Comparison of ENCODE assay signal across 23 cellular contexts in genomic region chr17:60284709-60285108, GRCh38.
DNase-seq lines count a peak whose midpoint lies in the region; ATAC-seq and TF ChIP-seq lines count a peak whose summit lies in the region.
"Had no signal": no experiment of that assay in that cellular context is flagged by ENCODE, and none has a peak within 500 bp of the region (broad histone marks: within the 10 kb centered on the region; RNA-seq: fewer than 3 reads in every experiment).

No MANE protein-coding gene starts in this region.

- H3K4me1 ChIP-seq in OCI-LY3 (ENCODE audit: low read length): peaks cover 10% of the 10 kb centered on the region

- POLR2A ChIA-PET in CD4-positive, alpha-beta T cell (lab: Charles Lee): no interaction called here

- CTCF ChIA-PET in CD4-positive, alpha-beta T cell (lab: Charles Lee): no interaction called here

- H3K27me3 Mint-ChIP-seq in activated naive CD8-positive, alpha-beta T cell treated with anti-CD3 and anti-CD28 coated beads, Interleukin-2, amount 50 U/mL, for 24 hours: no peaks in the 10 kb centered on the region
- H3K27me3 Mint-ChIP-seq in activated naive CD8-positive, alpha-beta T cell treated with anti-CD3 and anti-CD28 coated beads for 36 hours: no peaks in the 10 kb centered on the region
- no peaks in the 10 kb centered on the region for H3K27me3 Mint-ChIP-seq in dendritic cell treated with granulocyte-macrophage colony-stimulating factor and Interleukin-4, amounts not matched to agents 40 ng/mL and 50 ng/mL, for 4 days
- H3K27me3 Mint-ChIP-seq in chondrocyte (ENCODE audit: low read depth) (no peaks in the 10 kb centered on the region), osteocyte (ENCODE audit: unreplicated experiment) (no peaks in the 10 kb centered on the region)
- no peaks in the 10 kb centered on the region for H3K27me3 Mint-ChIP-seq in CD4-positive, alpha-beta T cell
- H3K27me3 Mint-ChIP-seq: CD4-positive, alpha-beta memory T cell had no signal

- H2AFZ ChIP-seq in OCI-LY3 (ENCODE audit: low read depth, low read length): no peak overlapping the region

- H4K20me1 ChIP-seq in OCI-LY3 (ENCODE audit: insufficient read depth, low read length): no peaks in the 10 kb centered on the region

- no peak overlapping the region for H3K27ac ChIP-seq in OCI-LY3 (ENCODE audit: low read length)
- no peak overlapping the region for H3K27ac ChIP-seq in CD4-positive, alpha-beta T cell (ENCODE audit: low read depth, low read length)
- H3K27ac ChIP-seq: BLaER1 treated with 17β-estradiol and CSF1 and Interleukin-3, amounts not matched to agents 10 nM and 100 nM had no signal

- no peak for TF ChIP-seq CTCF in OCI-LY3 (IDR thresholded peaks at IDR 0.05; ENCODE audit: low read depth, low read length)
- no peak for TF ChIP-seq CTCF in chondrocyte (IDR thresholded peaks at IDR 0.05)
- TF ChIP-seq CTCF in CD4-positive, alpha-beta T cell (IDR thresholded peaks at IDR 0.05): no peak
- no peak for TF ChIP-seq CTCF in osteocyte (IDR thresholded peaks at IDR 0.05)

- intact Hi-C loops in dendritic cell treated with granulocyte-macrophage colony-stimulating factor and Interleukin-4, amounts not matched to agents 40 ng/mL and 50 ng/mL, for 4 days (cut with micrococcal nuclease): no loop called here
- intact Hi-C loops in CD4-positive, alpha-beta T cell (cut with DNase I, micrococcal nuclease): no loop called here

- H3K36me3 Mint-ChIP-seq in activated naive CD8-positive, alpha-beta T cell treated with anti-CD3 and anti-CD28 coated beads, Interleukin-2, amount 50 U/mL, for 24 hours (ENCODE audit: low read depth): peaks cover 11% of the 10 kb centered on the region
- H3K36me3 Mint-ChIP-seq in activated naive CD8-positive, alpha-beta T cell treated with anti-CD3 and anti-CD28 coated beads for 36 hours: peaks cover 8% of the 10 kb centered on the region
- peaks cover 63% of the 10 kb centered on the region for H3K36me3 Mint-ChIP-seq in dendritic cell treated with granulocyte-macrophage colony-stimulating factor and Interleukin-4, amounts not matched to agents 40 ng/mL and 50 ng/mL, for 4 days (ENCODE audit: low read depth)
- H3K36me3 Mint-ChIP-seq in chondrocyte (ENCODE audit: low read depth) (peaks cover 13% of the 10 kb centered on the region), osteocyte (ENCODE audit: unreplicated experiment) (peaks cover 28% of the 10 kb centered on the region)
- H3K36me3 Mint-ChIP-seq in CD4-positive, alpha-beta T cell (ENCODE audit: low read depth): peaks cover 50% of the 10 kb centered on the region

- peak overlapping the region; percentile 32 for H3K4me2 ChIP-seq in OCI-LY3 (ENCODE audit: low read length)
- H3K4me2 ChIP-seq: BLaER1 treated with 17β-estradiol and CSF1 and Interleukin-3, amounts not matched to agents 10 nM and 100 nM; SK-N-SH had no signal

- H3K4me3 Mint-ChIP-seq in activated naive CD8-positive, alpha-beta T cell treated with anti-CD3 and anti-CD28 coated beads, Interleukin-2, amount 50 U/mL, for 24 hours: no peak overlapping the region
- H3K4me3 Mint-ChIP-seq in activated naive CD8-positive, alpha-beta T cell treated with anti-CD3 and anti-CD28 coated beads for 36 hours: no peak overlapping the region
- H3K4me3 Mint-ChIP-seq in dendritic cell treated with granulocyte-macrophage colony-stimulating factor and Interleukin-4, amounts not matched to agents 40 ng/mL and 50 ng/mL, for 4 days: no peak overlapping the region
- H3K4me3 Mint-ChIP-seq in chondrocyte (ENCODE audit: unreplicated experiment): no peak overlapping the region
- no peak overlapping the region for H3K4me3 Mint-ChIP-seq in CD4-positive, alpha-beta T cell
- H3K4me3 Mint-ChIP-seq in osteocyte (ENCODE audit: unreplicated experiment): no peak overlapping the region
- H3K4me3 Mint-ChIP-seq: CD4-positive, alpha-beta memory T cell had no signal

- no peaks in the 10 kb centered on the region for H3K9me3 Mint-ChIP-seq in activated naive CD8-positive, alpha-beta T cell treated with anti-CD3 and anti-CD28 coated beads, Interleukin-2, amount 50 U/mL, for 24 hours
- H3K9me3 Mint-ChIP-seq in activated naive CD8-positive, alpha-beta T cell treated with anti-CD3 and anti-CD28 coated beads for 36 hours: no peaks in the 10 kb centered on the region
- H3K9me3 Mint-ChIP-seq in dendritic cell treated with granulocyte-macrophage colony-stimulating factor and Interleukin-4, amounts not matched to agents 40 ng/mL and 50 ng/mL, for 4 days: no peaks in the 10 kb centered on the region
- no peaks in the 10 kb centered on the region for H3K9me3 Mint-ChIP-seq in chondrocyte (ENCODE audit: low read depth)
- no peaks in the 10 kb centered on the region for H3K9me3 Mint-ChIP-seq in CD4-positive, alpha-beta T cell
- no peaks in the 10 kb centered on the region for H3K9me3 Mint-ChIP-seq in osteocyte (ENCODE audit: unreplicated experiment)
- H3K9me3 Mint-ChIP-seq: CD4-positive, alpha-beta memory T cell had no signal

- no peak for ATAC-seq in activated naive CD8-positive, alpha-beta T cell treated with anti-CD3 and anti-CD28 coated beads, Interleukin-2, amount 50 U/mL, for 24 hours
- ATAC-seq in CD4-positive, alpha-beta T cell (ENCODE audit: poor library complexity): no peak
- ATAC-seq: HCT116, PC-3 had no signal

- H3K36me3 ChIP-seq in OCI-LY3 (replicated peaks; ENCODE audit: low read depth, low read length): peaks cover 7% of the 10 kb centered on the region

- no peak overlapping the region for H3K4me3 ChIP-seq in OCI-LY3 (ENCODE audit: low read length)
- H3K4me3 ChIP-seq: BLaER1 treated with 17β-estradiol and CSF1 and Interleukin-3, amounts not matched to agents 10 nM and 100 nM had no signal

- no peak overlapping the region for H3K9ac ChIP-seq in OCI-LY3 (ENCODE audit: low read length)
- H3K9ac ChIP-seq: BLaER1 treated with 17β-estradiol and CSF1 and Interleukin-3, amounts not matched to agents 10 nM and 100 nM; SK-N-SH had no signal

- no peaks in the 10 kb centered on the region for H3K4me1 Mint-ChIP-seq in activated naive CD8-positive, alpha-beta T cell treated with anti-CD3 and anti-CD28 coated beads, Interleukin-2, amount 50 U/mL, for 24 hours
- H3K4me1 Mint-ChIP-seq in activated naive CD8-positive, alpha-beta T cell treated with anti-CD3 and anti-CD28 coated beads for 36 hours: peaks cover 4% of the 10 kb centered on the region
- H3K4me1 Mint-ChIP-seq in dendritic cell treated with granulocyte-macrophage colony-stimulating factor and Interleukin-4, amounts not matched to agents 40 ng/mL and 50 ng/mL, for 4 days (ENCODE audit: low read depth): peaks cover 20% of the 10 kb centered on the region
- H3K4me1 Mint-ChIP-seq in chondrocyte (ENCODE audit: low read depth) (no peaks in the 10 kb centered on the region), osteocyte (ENCODE audit: unreplicated experiment) (no peaks in the 10 kb centered on the region)
- H3K4me1 Mint-ChIP-seq in CD4-positive, alpha-beta T cell (ENCODE audit: low read depth): no peaks in the 10 kb centered on the region

- DNase-seq in activated naive CD8-positive, alpha-beta T cell treated with anti-CD3 and anti-CD28 coated beads, Interleukin-2, amount 50 U/mL, for 24 hours: no peak
- DNase-seq in activated naive CD8-positive, alpha-beta T cell treated with anti-CD3 and anti-CD28 coated beads for 36 hours: no peak
- DNase-seq in stimulated activated naive CD4-positive, alpha-beta T cell treated with Interleukin-2 at 50 U/mL for 16 hours (lab: John Stamatoyannopoulos, UW): no peak
- no peak for DNase-seq in chondrocyte (ENCODE audit: low spot score)
- DNase-seq in CD4-positive, alpha-beta T cell: no peak
- DNase-seq in osteocyte (ENCODE audit: extremely low spot score, unreplicated experiment): no peak
- DNase-seq: AML-193; CD4-positive, alpha-beta memory T cell; COR-L47; DMS53; Karpas-422; NCI-H1417 treated with DMSO at 0.1 percent for 48 hours; NCI-H1694 treated with DMSO at 0.1 percent for 48 hours; NCI-H2081; NCI-H2227 treated with DMSO at 0.1 percent for 48 hours; NCI-H526 treated with DMSO at 0.1 percent for 48 hours; PC-3; SK-N-SH; SW 1271 had no signal

- no peaks in the 10 kb centered on the region for H3K79me2 ChIP-seq in OCI-LY3 (ENCODE audit: low read length)

- H3K27me3 ChIP-seq in OCI-LY3 (ENCODE audit: low read depth, low read length): no peaks in the 10 kb centered on the region
- H3K27me3 ChIP-seq in CD4-positive, alpha-beta T cell (ENCODE audit: control insufficient read depth, insufficient read depth, low read length): no peaks in the 10 kb centered on the region
- H3K27me3 ChIP-seq: BLaER1 treated with 17β-estradiol and CSF1 and Interleukin-3, amounts not matched to agents 10 nM and 100 nM had no signal

- no peaks in the 10 kb centered on the region for H3K9me3 ChIP-seq in OCI-LY3 (ENCODE audit: insufficient read depth, low read length)
- H3K9me3 ChIP-seq in CD4-positive, alpha-beta T cell (ENCODE audit: control insufficient read depth, low read length): no peaks in the 10 kb centered on the region
- H3K9me3 ChIP-seq: BLaER1 treated with 17β-estradiol and CSF1 and Interleukin-3, amounts not matched to agents 10 nM and 100 nM; SK-N-SH had no signal

- peak overlapping the region; percentile 4 for H3K27ac Mint-ChIP-seq in activated naive CD8-positive, alpha-beta T cell treated with anti-CD3 and anti-CD28 coated beads, Interleukin-2, amount 50 U/mL, for 24 hours
- H3K27ac Mint-ChIP-seq in activated naive CD8-positive, alpha-beta T cell treated with anti-CD3 and anti-CD28 coated beads for 36 hours: no peak overlapping the region
- H3K27ac Mint-ChIP-seq in dendritic cell treated with granulocyte-macrophage colony-stimulating factor and Interleukin-4, amounts not matched to agents 40 ng/mL and 50 ng/mL, for 4 days: peak overlapping the region; percentile 20
- H3K27ac Mint-ChIP-seq in chondrocyte (ENCODE audit: unreplicated experiment): no peak overlapping the region
- H3K27ac Mint-ChIP-seq in CD4-positive, alpha-beta T cell: no peak overlapping the region
- H3K27ac Mint-ChIP-seq in osteocyte (ENCODE audit: unreplicated experiment): no peak overlapping the region

Comparison
In these comparisons a context has a peak if more than half of its experiments do, and no peak if none do; other contexts are left out.
1. H3K27ac Mint-ChIP-seq: peak in activated naive CD8-positive, alpha-beta T cell treated with anti-CD3 and anti-CD28 coated beads, Interleukin-2, amount 50 U/mL, for 24 hours (single experiment) and dendritic cell treated with granulocyte-macrophage colony-stimulating factor and Interleukin-4, amounts not matched to agents 40 ng/mL and 50 ng/mL, for 4 days (single experiment); none in activated naive CD8-positive, alpha-beta T cell treated with anti-CD3 and anti-CD28 coated beads for 36 hours (single experiment), chondrocyte (single experiment), CD4-positive, alpha-beta T cell (single experiment) and osteocyte (single experiment).